10 cellular contexts compared by ENCODE assay signal in genomic region chr10:110074298-110074697, GRCh38.
A peak's percentile ranks its signal among the peaks of the same experiment; 100 is the strongest.
DNase-seq lines count a peak whose midpoint lies in the region; ATAC-seq and TF ChIP-seq lines count a peak whose summit lies in the region.
"Had no signal": no experiment of that assay in that cellular context is flagged by ENCODE, and none has a peak within 500 bp of the region (broad histone marks: within the 10 kb centered on the region; RNA-seq: fewer than 3 reads in every experiment).

No MANE protein-coding gene starts in this region.

- H3K4me3 ChIP-seq in stomach = no peak overlapping the region
- H3K4me3 ChIP-seq: gastrocnemius medialis had no signal

- H3K9me3 Mint-ChIP-seq in activated CD8-positive, alpha-beta memory T cell treated with anti-CD3 and anti-CD28 coated beads, Interleukin-2, amount 10 ng/mL, durations not matched to agents 7 days and 5 days (ENCODE audit: low read depth) = no peaks in the 10 kb centered on the region

- H3K27ac ChIP-seq in stomach = peak overlapping the region in 4 of 5 donors; percentile 13 to 88 (median 50)

- no peak for TF ChIP-seq POLR2A in stomach (IDR thresholded peaks at IDR 0.05)

- peaks cover 10% of the 10 kb centered on the region for H3K36me3 Mint-ChIP-seq in activated CD8-positive, alpha-beta memory T cell treated with anti-CD3 and anti-CD28 coated beads, Interleukin-2, amount 10 ng/mL, durations not matched to agents 7 days and 5 days

- H3K27me3 ChIP-seq in stomach = no peaks in the 10 kb centered on the region
- H3K27me3 ChIP-seq: gastrocnemius medialis had no signal

- 62 to 78% (median 71%) methylated on average over 3 of the region's 3 CpGs for WGBS in stomach, 5 donors

- H3K9me3 ChIP-seq in stomach = no peaks in the 10 kb centered on the region
- H3K9me3 ChIP-seq: gastrocnemius medialis had no signal

- no peaks in the 10 kb centered on the region for H3K27me3 Mint-ChIP-seq in activated CD8-positive, alpha-beta memory T cell treated with anti-CD3 and anti-CD28 coated beads, Interleukin-2, amount 10 ng/mL, durations not matched to agents 7 days and 5 days

- TF ChIP-seq EP300 in stomach (IDR thresholded peaks at IDR 0.05) = no peak

- CTCF ChIA-PET in activated CD8-positive, alpha-beta memory T cell treated with anti-CD3 and anti-CD28 coated beads, Interleukin-2, amount 10 ng/mL, durations not matched to agents 7 days and 5 days (lab: Charles Lee) = interaction anchor here (0.8 to 7.0 kb wide), 3 partner anchors 22 to 65 kb away, joined by 3 to 32 read pairs (median 3); partner anchors contain the start of gene ADD3

- H3K4me1 Mint-ChIP-seq in activated CD8-positive, alpha-beta memory T cell treated with anti-CD3 and anti-CD28 coated beads, Interleukin-2, amount 10 ng/mL, durations not matched to agents 7 days and 5 days = peaks cover 82% of the 10 kb centered on the region

- H3K4me1 ChIP-seq in stomach = peaks cover 39 to 89% (median 70%) of the 10 kb centered on the region in 4 donors

- intact Hi-C loops in stomach (cut with DNase I; ENCODE audit: low total_unique reads) (no loop called here), posterior cingulate gyrus (cut with DNase I) (no loop called here)

- ATAC-seq in activated CD8-positive, alpha-beta memory T cell treated with anti-CD3 and anti-CD28 coated beads, Interleukin-2, amount 10 ng/mL, durations not matched to agents 7 days and 5 days = no peak

- no peak for DNase-seq in activated CD8-positive, alpha-beta memory T cell treated with anti-CD3 and anti-CD28 coated beads, Interleukin-2, amount 10 ng/mL, durations not matched to agents 7 days and 5 days
- DNase-seq in activated CD8-positive, alpha-beta memory T cell treated with anti-CD3 and anti-CD28 coated beads, Interleukin-2, amount 50 U/mL, for 4 hours = no peak
- DNase-seq in SKM-1 (lab: John Stamatoyannopoulos, UW; ENCODE audit: unreplicated experiment) (peak; percentile 27), foreskin melanocyte (peak; percentile 54), stomach (no peak), posterior cingulate gyrus (no peak), NCI-H2196 treated with DMSO at 0.1 percent for 48 hours (lab: John Stamatoyannopoulos, UW; ENCODE audit: unreplicated experiment) (no peak)
- no peak for DNase-seq in stimulated activated CD4-positive, alpha-beta T cell treated with anti-CD3 and anti-CD28 coated beads, Interleukin-4, amount 100 ng/mL, for 24 hours
- DNase-seq: gastrocnemius medialis, NCI-H1092 treated with DMSO at 0.1 percent for 48 hours had no signal

- H3K27ac Mint-ChIP-seq in activated CD8-positive, alpha-beta memory T cell treated with anti-CD3 and anti-CD28 coated beads, Interleukin-2, amount 10 ng/mL, durations not matched to agents 7 days and 5 days = peak overlapping the region; percentile 58

- H3K4me3 Mint-ChIP-seq in activated CD8-positive, alpha-beta memory T cell treated with anti-CD3 and anti-CD28 coated beads, Interleukin-2, amount 10 ng/mL, durations not matched to agents 7 days and 5 days = no peak overlapping the region

- H3K36me3 ChIP-seq in stomach = no peaks in the 10 kb centered on the region
- H3K36me3 ChIP-seq: gastrocnemius medialis had no signal

- TF ChIP-seq CTCF in stomach (IDR thresholded peaks at IDR 0.05) = no peak

Comparison
In these comparisons a context has a peak if more than half of its experiments do, and no peak if none do; other contexts are left out.
1. DNase-seq: peak in SKM-1 (single experiment) and foreskin melanocyte (single experiment); none in activated CD8-positive, alpha-beta memory T cell treated with anti-CD3 and anti-CD28 coated beads, Interleukin-2, amount 10 ng/mL, durations not matched to agents 7 days and 5 days (single experiment), activated CD8-positive, alpha-beta memory T cell treated with anti-CD3 and anti-CD28 coated beads, Interleukin-2, amount 50 U/mL, for 4 hours (single experiment), stomach (single experiment), stimulated activated CD4-positive, alpha-beta T cell treated with anti-CD3 and anti-CD28 coated beads, Interleukin-4, amount 100 ng/mL, for 24 hours (single experiment), posterior cingulate gyrus (0 of 10) and NCI-H2196 treated with DMSO at 0.1 percent for 48 hours (single experiment).